In genomic region chr3:122978569-122978968, GRCh38 we compare ENCODE assay signal across 1 cellular context.
TF ChIP-seq lines count a peak whose summit lies in the region.

No MANE protein-coding gene starts in this region.

TF ChIP-seq in HCT116, 20 proteins besides CTCF, POLR2A, EP300 and RAD21 (continued from another document):
- TF ChIP-seq ZBTB33 (IDR thresholded peaks at IDR 0.05; ENCODE audit: extremely low read depth, insufficient replicate concordance, low read length) (no peak), MAX (IDR thresholded peaks at IDR 0.05) (no peak), TCF7L2 (IDR thresholded peaks at IDR 0.05; ENCODE audit: borderline replicate concordance, extremely low read depth, insufficient read depth, insufficient read length) (no peak), CBX3 (IDR thresholded peaks at IDR 0.05; ENCODE audit: low read depth) (no peak), YY1 (IDR thresholded peaks at IDR 0.05; ENCODE audit: extremely low read depth, insufficient replicate concordance, low read depth, low read length) (no peak), JUND (IDR thresholded peaks at IDR 0.05) (no peak), CEBPB (IDR thresholded peaks at IDR 0.05; ENCODE audit: low read depth) (no peak), SIN3A (IDR thresholded peaks at IDR 0.05; ENCODE audit: low read depth) (no peak)
